Comparison of ENCODE assay signal across 20 cellular contexts in genomic region chr5:145218982-145219381, GRCh38.
DNase-seq lines count a peak whose midpoint lies in the region; ATAC-seq and TF ChIP-seq lines count a peak whose summit lies in the region.
"Had no signal": no experiment of that assay in that cellular context is flagged by ENCODE, and none has a peak within 500 bp of the region (broad histone marks: within the 10 kb centered on the region; RNA-seq: fewer than 3 reads in every experiment).

No MANE protein-coding gene starts in this region.

- intact Hi-C loops in body of pancreas (cut with DNase I) (no loop called here), natural killer cell (cut with micrococcal nuclease) (no loop called here)

- no peaks in the 10 kb centered on the region for H3K36me3 Mint-ChIP-seq in natural killer cell
- H3K36me3 Mint-ChIP-seq: CD14-positive monocyte; CD8-positive, alpha-beta memory T cell had no signal

- peaks cover 2 to 5% of the 10 kb centered on the region in 2 donors for H3K9me3 Mint-ChIP-seq in natural killer cell

- peak overlapping the region in 1 of 4 donors; percentile 32 for H3K27ac ChIP-seq in body of pancreas
- H3K27ac ChIP-seq: 22Rv1; BLaER1 treated with 17β-estradiol and CSF1 and Interleukin-3, amounts not matched to agents 10 nM and 100 nM; GM23248 had no signal

- no peaks in the 10 kb centered on the region for H3K9me3 ChIP-seq in body of pancreas
- H3K9me3 ChIP-seq: BE2C had no signal

- in situ Hi-C loops in ACHN (cut with HindIII; ENCODE audit: low pct_ligation_motif_present, low pct_unique_long_range_greater_than_20kb, low sequenced_read_pairs) = no loop called here

- no peaks in the 10 kb centered on the region for H3K27me3 Mint-ChIP-seq in natural killer cell (ENCODE audit: low read depth in 2 of 2)
- H3K27me3 Mint-ChIP-seq: CD4-positive, alpha-beta T cell; CD8-positive, alpha-beta memory T cell had no signal

- no peak overlapping the region for H3K27ac Mint-ChIP-seq in natural killer cell
- H3K27ac Mint-ChIP-seq: CD14-positive monocyte; CD4-positive, alpha-beta T cell; CD8-positive, alpha-beta memory T cell had no signal

- no peak overlapping the region for H3K4me3 Mint-ChIP-seq in natural killer cell
- H3K4me3 Mint-ChIP-seq: CD14-positive monocyte; CD4-positive, alpha-beta T cell; CD8-positive, alpha-beta memory T cell had no signal

- TF ChIP-seq CTCF in body of pancreas (IDR thresholded peaks at IDR 0.05) (no peak), natural killer cell (IDR thresholded peaks at IDR 0.05) (no peak)

- H3K27me3 ChIP-seq in body of pancreas = no peaks in the 10 kb centered on the region
- H3K27me3 ChIP-seq: BE2C; BLaER1 treated with 17β-estradiol and CSF1 and Interleukin-3, amounts not matched to agents 10 nM and 100 nM had no signal

- no peaks in the 10 kb centered on the region for H3K4me1 Mint-ChIP-seq in natural killer cell
- H3K4me1 Mint-ChIP-seq: CD14-positive monocyte; CD8-positive, alpha-beta memory T cell had no signal

- no peak overlapping the region for H3K4me3 ChIP-seq in body of pancreas
- H3K4me3 ChIP-seq: BLaER1 treated with 17β-estradiol and CSF1 and Interleukin-3, amounts not matched to agents 10 nM and 100 nM; GM23248 had no signal

- ATAC-seq in body of pancreas (peak; percentile 53), natural killer cell (no peak)

- TF ChIP-seq POLR2A in body of pancreas (IDR thresholded peaks at IDR 0.05) = no peak

- peak; percentile 56 for DNase-seq in ACHN
- DNase-seq in body of pancreas = no peak
- peak; percentile 5 for DNase-seq in kidney glomerular epithelial cell (lab: John Stamatoyannopoulos, UW)
- peak; percentile 75 for DNase-seq in renal cortical epithelial cell (ENCODE audit: low read depth)
- no peak for DNase-seq in natural killer cell
- no peak for DNase-seq in cortex of kidney (lab: John Stamatoyannopoulos, UW)
- DNase-seq in germinal center (ENCODE audit: low spot score) = no peak
- DNase-seq: AML-193; BE2C; Calu3; CD4-positive, alpha-beta T cell; CD8-positive, alpha-beta memory T cell; DMS153; DND-41; GM23248; H7; HCEC 1CT had no signal

- H3K4me1 ChIP-seq in body of pancreas = peaks cover 13% of the 10 kb centered on the region
- H3K4me1 ChIP-seq: BE2C; BLaER1 treated with 17β-estradiol and CSF1 and Interleukin-3, amounts not matched to agents 10 nM and 100 nM had no signal

- no peaks in the 10 kb centered on the region for H3K36me3 ChIP-seq in body of pancreas (replicated peaks in 1 of 2; ENCODE audit: insufficient read depth in 1 of 2, low read depth in 2 of 2)
- H3K36me3 ChIP-seq: BE2C; BLaER1 treated with 17β-estradiol and CSF1 and Interleukin-3, amounts not matched to agents 10 nM and 100 nM had no signal

- 57 to 66% methylated on average over 1 of the region's 1 CpG for WGBS in body of pancreas, 2 donors

Comparison
In these comparisons a context has a peak if more than half of its experiments do, and no peak if none do; other contexts are left out.
1. DNase-seq: peak in ACHN (single experiment), kidney glomerular epithelial cell (single experiment) and renal cortical epithelial cell (single experiment); none in body of pancreas (0 of 4), natural killer cell (single experiment), cortex of kidney (single experiment) and germinal center (single experiment).